Comparison of ENCODE assay signal across 23 cellular contexts in genomic region chr2:162821176-162821575, GRCh38. TPM values are rescaled to one million over a fixed set of nuclear protein-coding genes. Genes with fewer than 3 reads are reported as not detected.
DNase-seq lines count a peak whose midpoint lies in the region; ATAC-seq, FAIRE-seq and TF ChIP-seq lines count a peak whose summit lies in the region.
"Had no signal": no experiment of that assay in that cellular context is flagged by ENCODE, and none has a peak within 500 bp of the region (broad histone marks: within the 10 kb centered on the region; RNA-seq: fewer than 3 reads in every experiment).

No MANE protein-coding gene starts in this region.

- no peak overlapping the region for H3K27ac ChIP-seq in A549
- no peak overlapping the region for H3K27ac ChIP-seq in hepatocyte
- H3K27ac ChIP-seq: heart left ventricle, spleen, uterus, WERI-Rb-1 had no signal

- DNase-seq in A549 (ENCODE audit: low read depth in 1 of 2, low spot score in 1 of 2), result peak in 1 of 2 experiments; percentile 5
- DNase-seq in HCEC 1CT, result peak; percentile 76
- peak; percentile 66 for DNase-seq in amniotic epithelial cell (ENCODE audit: low read depth)
- DNase-seq in kidney tubule cell (ENCODE audit: low spot score), result peak; percentile 64
- no peak for DNase-seq in NK-92 treated with Interleukin-12 subunit alpha and Interleukin-12 subunit beta, amount 100 ng/mL, for 24 hours (lab: John Stamatoyannopoulos, UW)
- DNase-seq in hepatocyte (ENCODE audit: low spot score), result no peak
- DNase-seq in mesenteric fat pad (ENCODE audit: low spot score), result no peak
- no peak for DNase-seq in NCI-H1694 treated with DMSO at 0.1 percent for 48 hours (lab: John Stamatoyannopoulos, UW)
- DNase-seq: amygdala; DMS153; heart left ventricle; immature natural killer cell; naive thymus-derived CD8-positive, alpha-beta T cell; posterior cingulate gyrus; spleen; T-helper 17 cell; uterus; WERI-Rb-1 had no signal

- no peaks in the 10 kb centered on the region for H3K79me2 ChIP-seq in hepatocyte

- CTCF ChIA-PET in A549 (lab: Yijun Ruan, JAX), result no interaction called here

- no peaks in the 10 kb centered on the region for H3K27me3 ChIP-seq in hepatocyte
- H3K27me3 ChIP-seq: heart left ventricle, spleen, uterus had no signal

- no peak overlapping the region for H2AFZ ChIP-seq in hepatocyte

- TF ChIP-seq CTCF in A549 (IDR thresholded peaks at IDR 0.05) (no peak), hepatocyte (IDR thresholded peaks at IDR 0.05; ENCODE audit: poor library complexity) (no peak)

- TF ChIP-seq EP300 in A549 (IDR thresholded peaks at IDR 0.05), result no peak

- no peaks in the 10 kb centered on the region for H4K20me1 ChIP-seq in hepatocyte (ENCODE audit: insufficient read depth, poor library complexity, severe bottlenecking)

- TF ChIP-seq RAD21 in A549 (conservative IDR thresholded peaks at IDR 0.05 in 1 of 2, IDR thresholded peaks at IDR 0.05 in 1 of 2), result no peak

- no peak; a peak in 1 of 6 replicates for ATAC-seq in A549
- ATAC-seq: HCT116; heart left ventricle; K562; naive thymus-derived CD8-positive, alpha-beta T cell; T-helper 17 cell had no signal

- H3K9me2 ChIP-seq in hepatocyte (replicated peaks; ENCODE audit: insufficient read depth), result no peaks in the 10 kb centered on the region

- H3K4me2 ChIP-seq in A549 (peak overlapping the region; percentile 19; the same call in 2 of the 3 replicates), hepatocyte (no peak overlapping the region)

- 0% methylated on average over 1 of the region's 1 CpG for WGBS in A549 (ENCODE audit: missing lambda C conversion rate)
- 16% methylated on average over 1 of the region's 1 CpG for WGBS in hepatocyte (ENCODE audit: low lambda C conversion rate, missing lambda C conversion rate)

- POLR2A ChIA-PET in A549 (lab: Yijun Ruan, JAX), result no interaction called here

- no peak for TF ChIP-seq POLR2A in A549 (IDR thresholded peaks at IDR 0.05; ENCODE audit: low read length)

- H3K36me3 ChIP-seq in hepatocyte (replicated peaks; ENCODE audit: insufficient read depth, low read depth), result no peaks in the 10 kb centered on the region
- H3K36me3 ChIP-seq: heart left ventricle, spleen, uterus, WERI-Rb-1 had no signal

- H3K4me1 ChIP-seq in A549 (peaks cover 3% of the 10 kb centered on the region; the same call in 1 of the 3 replicates), hepatocyte (ENCODE audit: insufficient read depth) (no peaks in the 10 kb centered on the region)
- H3K4me1 ChIP-seq: heart left ventricle, spleen, uterus had no signal

- no peaks in the 10 kb centered on the region for H3K9me3 ChIP-seq in A549
- no peaks in the 10 kb centered on the region for H3K9me3 ChIP-seq in hepatocyte (ENCODE audit: low read depth)
- H3K9me3 ChIP-seq: heart left ventricle, spleen, uterus had no signal

- no peak overlapping the region for H3K4me3 ChIP-seq in A549
- H3K4me3 ChIP-seq in hepatocyte, result no peak overlapping the region
- H3K4me3 ChIP-seq: heart left ventricle, K562, spleen, uterus had no signal

- FAIRE-seq in A549 (lab: Jason Lieb, UNC), result no peak
- FAIRE-seq: K562 had no signal

TF ChIP-seq in A549, 52 proteins besides CTCF, POLR2A, EP300 and RAD21:
- TF ChIP-seq NFE2L2 (conservative IDR thresholded peaks at IDR 0.05; ENCODE audit: low read length) (no peak), CBX8 (IDR thresholded peaks at IDR 0.05) (no peak), PBX3 (IDR thresholded peaks at IDR 0.05) (no peak)

RNA-seq across cellular contexts. Expression of gene KCNH7, which starts 17.4 kb away (rescaled TPM):
- polyA plus RNA-seq in A549 (2011; rRNA removed) (not detected in 2 replicates), A549 (2017; fragmentation: RNase III; extraction: RNeasy Plus Mini Kit Qiagen cat#74134 plus additional on column Dnase treatment) (not detected in 3 replicates), hepatocyte (0.63 and 0.80 TPM in 2 replicates)
- polyA plus RNA-seq in A549 (2012; cell fraction: cytosol; rRNA removed), result not detected in 2 replicates
- not detected in 2 replicates for polyA plus RNA-seq in A549 (2012; cell fraction: nucleus; rRNA removed)
- not detected in 2 replicates for polyA minus RNA-seq in A549 (2011; rRNA and poly(A)+ RNA removed)
- total RNA-seq in hepatocyte (1.9 and 2.1 TPM in 2 replicates), mesenteric fat pad (not detected)
- total RNA-seq: chondrocyte; K562; lung microvascular endothelial cell; naive thymus-derived CD8-positive, alpha-beta T cell; NCI-H460; spleen; T-helper 17 cell had no signal
- polyA plus RNA-seq: heart left ventricle; immature natural killer cell; K562; naive thymus-derived CD8-positive, alpha-beta T cell; spleen had no signal

Comparison
In these comparisons a context has a peak if more than half of its experiments do, and no peak if none do; other contexts are left out.
1. DNase-seq: peak in HCEC 1CT (single experiment), amniotic epithelial cell (single experiment) and kidney tubule cell (single experiment); none in NK-92 treated with Interleukin-12 subunit alpha and Interleukin-12 subunit beta, amount 100 ng/mL, for 24 hours (single experiment), hepatocyte (single experiment), mesenteric fat pad (single experiment) and NCI-H1694 treated with DMSO at 0.1 percent for 48 hours (single experiment).